In genomic region chr2:192278701-192279100, GRCh38 we compare ENCODE assay signal across 34 cellular contexts.
"Had no signal": no experiment of that assay in that cellular context is flagged by ENCODE, and none has a peak within 500 bp of the region (broad histone marks: within the 10 kb centered on the region; RNA-seq: fewer than 3 reads in every experiment).

No MANE protein-coding gene starts in this region.

- H3K4me2 ChIP-seq: KMS-11 had no signal

- H3K9me3 ChIP-seq: MG63 had no signal

- DNase-seq: Karpas-422, Kasumi-1, MG63, MV-4-11, NCI-H1048, NCI-H1092, NCI-H1092 treated with DMSO at 0.1 percent for 48 hours, NCI-H1105, NCI-H1105 treated with DMSO at 0.1 percent for 48 hours, NCI-H1417, NCI-H1417 treated with DMSO at 0.1 percent for 48 hours, NCI-H1436, NCI-H1436 treated with DMSO at 0.1 percent for 48 hours, NCI-H146, NCI-H1694, NCI-H1694 treated with DMSO at 0.1 percent for 48 hours, NCI-H187, NCI-H187 treated with DMSO at 0.1 percent for 48 hours, NCI-H1930, NCI-H2029, NCI-H2029 treated with DMSO at 0.1 percent for 48 hours, NCI-H2081, NCI-H2081 treated with DMSO at 0.1 percent for 48 hours, NCI-H2107, NCI-H2171, NCI-H2171 treated with DMSO at 0.1 percent for 48 hours, NCI-H2227 treated with DMSO at 0.1 percent for 48 hours, NCI-H226, NCI-H345, NCI-H446, NCI-H446 treated with DMSO at 0.1 percent for 48 hours, NCI-H510A, NCI-H510A treated with DMSO at 0.1 percent for 48 hours had no signal

- H3K27ac ChIP-seq: KMS-11 had no signal

- H3K27me3 ChIP-seq: MG63 had no signal

- H3K9ac ChIP-seq: KMS-11 had no signal

- H3K36me3 ChIP-seq: MG63 had no signal

- H3K4me3 ChIP-seq: MG63 had no signal
